In the genomic region with DNA sequence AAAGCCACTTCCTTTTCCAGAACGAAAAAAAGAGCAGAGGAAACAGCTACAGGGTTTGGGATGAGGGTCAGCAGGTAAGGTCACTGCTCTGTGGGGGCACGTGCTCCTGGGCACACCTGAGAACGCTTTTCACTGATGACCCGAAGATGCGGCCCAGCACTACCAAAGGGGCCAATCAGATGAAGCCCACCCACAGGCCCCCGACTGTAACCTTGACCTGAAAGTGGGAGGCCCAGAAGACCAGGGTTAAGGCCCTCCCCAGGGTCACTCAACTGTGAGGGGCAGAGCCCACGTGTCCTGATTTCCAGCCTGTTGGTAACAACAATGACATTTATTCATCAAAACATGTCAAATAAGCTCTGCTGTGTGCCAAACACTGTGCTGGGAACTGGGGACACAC, we compare ENCODE assay signal across 22 cellular contexts.
"Had no signal": no experiment of that assay in that cellular context is flagged by ENCODE, and none has a peak within 500 bp of the region (broad histone marks: within the 10 kb centered on the region; RNA-seq: fewer than 3 reads in every experiment).

No MANE protein-coding gene starts in this region.

- H3K36me3 ChIP-seq: lower lobe of right lung, pancreas, right lobe of liver, tibial artery, upper lobe of right lung, vagina had no signal

- H3K27ac ChIP-seq: dorsolateral prefrontal cortex, lower lobe of right lung, pancreas, right lobe of liver, tibial artery, upper lobe of right lung, vagina had no signal

- ATAC-seq: left lobe of liver; lower lobe of right lung; natural killer cell treated with Interleukin-12 subunit alpha and Interleukin-12 subunit beta and Interleukin-15 and Interleukin-18, amount 100 ng/mL, for 72 hours; pancreas; right lobe of liver; stimulated activated memory B cell treated with anti-CD40 and anti-IgM and Interleukin-4, amounts not matched to agents 10 μg/mL and 1 μg/mL and 100 μg/mL, for 72 hours; upper lobe of right lung had no signal

- H3K27me3 ChIP-seq: dorsolateral prefrontal cortex, pancreas, right lobe of liver, tibial artery, upper lobe of right lung, vagina had no signal

- FAIRE-seq: islet of Langerhans, pancreas had no signal

- H3K9me3 ChIP-seq: lower lobe of right lung, pancreas, right lobe of liver, tibial artery, upper lobe of right lung, vagina had no signal

- H3K4me3 ChIP-seq: dorsolateral prefrontal cortex, lower lobe of right lung, pancreas, right lobe of liver, tibial artery, upper lobe of right lung, vagina had no signal

- DNase-seq: cortex of kidney; dorsolateral prefrontal cortex; effector CD8-positive, alpha-beta T cell; foreskin melanocyte; head of caudate nucleus; hypothalamus; kidney glomerular epithelial cell; lower lobe of right lung; midbrain; occipital lobe; pancreas; right lobe of liver; stimulated activated CD4-positive, alpha-beta T cell treated with anti-CD3 and anti-CD28 coated beads, Interleukin-15, amount 100 ng/mL, for 24 hours; stimulated activated CD4-positive, alpha-beta T cell treated with anti-CD3 and anti-CD28 coated beads, Interleukin-1b, Interleukin-23, amount 100 ng/mL, for 48 hours; stimulated activated CD4-positive, alpha-beta T cell treated with anti-CD3 and anti-CD28 coated beads, Interleukin-4, amount 100 ng/mL, for 24 hours; tibial artery; upper lobe of right lung had no signal

- H3K4me1 ChIP-seq: lower lobe of right lung, pancreas, right lobe of liver, tibial artery, upper lobe of right lung, vagina had no signal
